Comparison of ENCODE assay signal across 12 cellular contexts in the genomic region with DNA sequence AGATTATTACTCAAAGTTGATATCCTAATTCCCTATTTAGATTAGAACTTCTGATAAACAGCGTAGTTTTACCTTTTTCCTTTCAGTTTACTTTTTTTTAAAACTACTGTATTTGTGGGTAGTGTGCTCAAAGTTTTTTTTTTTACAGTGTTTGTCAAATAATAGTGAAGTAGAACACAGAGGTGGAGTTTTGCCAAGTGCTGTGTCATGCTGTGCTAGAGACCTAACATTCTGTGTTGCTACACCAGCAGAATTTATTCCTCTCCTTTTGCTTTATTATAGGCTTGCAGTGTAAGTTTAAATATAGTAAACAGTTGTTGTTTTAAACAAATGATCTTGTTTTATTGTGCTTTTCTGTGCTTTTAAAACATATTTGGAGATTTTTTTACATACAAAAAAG.
DNase-seq lines count a peak whose midpoint lies in the region; ATAC-seq and TF ChIP-seq lines count a peak whose summit lies in the region.
"Had no signal": no experiment of that assay in that cellular context is flagged by ENCODE, and none has a peak within 500 bp of the region (broad histone marks: within the 10 kb centered on the region; RNA-seq: fewer than 3 reads in every experiment).

No MANE protein-coding gene starts in this region.

- CTCF ChIA-PET in AG04449 (lab: Yijun Ruan, JAX): interaction anchor here (1.5 kb wide), 1 partner anchor 482 kb away, joined by 5 read pairs; no protein-coding TSS in a partner anchor

- peaks cover 41% of the 10 kb centered on the region for H3K36me3 Mint-ChIP-seq in chondrocyte (ENCODE audit: low read depth)

- TF ChIP-seq CTCF in AG04449 (IDR thresholded peaks at IDR 0.05; ENCODE audit: insufficient read depth, low read length, missing control alignments): no peak
- TF ChIP-seq CTCF in chondrocyte (IDR thresholded peaks at IDR 0.05): no peak
- TF ChIP-seq CTCF in lung (IDR thresholded peaks at IDR 0.05; ENCODE audit: control extremely low read depth, extremely low read depth): no peak
- TF ChIP-seq CTCF in GM13976 (IDR thresholded peaks at IDR 0.05; ENCODE audit: borderline replicate concordance, control extremely low read depth, extremely low read depth, insufficient read depth, missing control alignments): no peak

- H3K9me3 ChIP-seq in lung (ENCODE audit: control insufficient read depth in 2 of 2, insufficient read depth in 1 of 2, low read length in 1 of 2): peaks cover 0 to 2% of the 10 kb centered on the region in 2 donors

- H3K27ac ChIP-seq in lung (ENCODE audit: low read depth in 1 of 2, low read length in 1 of 2): no peak overlapping the region
- H3K27ac ChIP-seq: neural progenitor cell had no signal

- POLR2A ChIA-PET in AG04449 (lab: Yijun Ruan, JAX): no interaction called here

- H3K27me3 ChIP-seq in lung (ENCODE audit: control insufficient read depth, insufficient read depth): no peaks in the 10 kb centered on the region
- H3K27me3 ChIP-seq: neural progenitor cell had no signal

- H3K4me1 Mint-ChIP-seq in chondrocyte (ENCODE audit: low read depth): peaks cover 32% of the 10 kb centered on the region
- H3K4me1 Mint-ChIP-seq: neural progenitor cell had no signal

- in situ Hi-C loops in GM13976 (cut with MboI; ENCODE audit: low sequenced_read_pairs, unreplicated experiment): no loop called here

- H3K27ac Mint-ChIP-seq in chondrocyte (ENCODE audit: unreplicated experiment): peak overlapping the region; percentile 30
- H3K27ac Mint-ChIP-seq: neural progenitor cell had no signal

- WGBS in lung, 2 donors: 50 to 74% methylated on average over 1 of the region's 1 CpG

- peaks cover 3 to 13% of the 10 kb centered on the region in 2 donors for H3K36me3 ChIP-seq in lung (ENCODE audit: control insufficient read depth in 2 of 2, insufficient read depth in 2 of 2, low read length in 2 of 2)

- no peaks in the 10 kb centered on the region for H3K4me1 ChIP-seq in lung (ENCODE audit: control insufficient read depth in 2 of 2, insufficient read depth in 2 of 2, low read length in 2 of 2)
- H3K4me1 ChIP-seq: neural progenitor cell had no signal

- H3K27me3 Mint-ChIP-seq in chondrocyte (ENCODE audit: low read depth): no peaks in the 10 kb centered on the region

- no peak for ATAC-seq in lung (ENCODE audit: insufficient read depth, low FRiP score)
- no peak for ATAC-seq in HG03469 (IDR thresholded peaks at IDR 0.05; ENCODE audit: unreplicated experiment)
- no peak for ATAC-seq in GM18873 (IDR thresholded peaks at IDR 0.05; ENCODE audit: low FRiP score, unreplicated experiment)

- no peaks in the 10 kb centered on the region for H3K9me3 Mint-ChIP-seq in chondrocyte (ENCODE audit: low read depth)

- H3K4me3 ChIP-seq in AG04449 (ENCODE audit: low read depth, low read length) (no peak overlapping the region), lung (no peak overlapping the region)
- H3K4me3 ChIP-seq: neural progenitor cell had no signal

- H3K4me3 Mint-ChIP-seq in chondrocyte (ENCODE audit: unreplicated experiment): no peak overlapping the region
- H3K4me3 Mint-ChIP-seq: neural progenitor cell had no signal

- peak; percentile 24 for DNase-seq in AG04449 (ENCODE audit: low read depth, low spot score)
- DNase-seq in HT1080 (ENCODE audit: low read depth): peak; percentile 43
- no peak for DNase-seq in chondrocyte (ENCODE audit: low spot score)
- peak; percentile 44 for DNase-seq in lung (ENCODE audit: low spot score)
- no peak for DNase-seq in GM13976 (ENCODE audit: low spot score)
- no peak for DNase-seq in activated CD4-positive, CD25-positive, alpha-beta regulatory T cell (lab: John Stamatoyannopoulos, UW)
- DNase-seq: activated gamma-delta T cell treated with Interleukin-2 at 50 U/mL for 16 hours, Calu3, NCI-H510A had no signal

Comparison
In these comparisons a context has a peak if more than half of its experiments do, and no peak if none do; other contexts are left out.
1. DNase-seq: peak in AG04449 (single experiment), HT1080 (single experiment) and lung (single experiment); none in chondrocyte (single experiment), GM13976 (single experiment) and activated CD4-positive, CD25-positive, alpha-beta regulatory T cell (0 of 4).